13 cellular contexts compared by ENCODE assay signal in the genomic region with DNA sequence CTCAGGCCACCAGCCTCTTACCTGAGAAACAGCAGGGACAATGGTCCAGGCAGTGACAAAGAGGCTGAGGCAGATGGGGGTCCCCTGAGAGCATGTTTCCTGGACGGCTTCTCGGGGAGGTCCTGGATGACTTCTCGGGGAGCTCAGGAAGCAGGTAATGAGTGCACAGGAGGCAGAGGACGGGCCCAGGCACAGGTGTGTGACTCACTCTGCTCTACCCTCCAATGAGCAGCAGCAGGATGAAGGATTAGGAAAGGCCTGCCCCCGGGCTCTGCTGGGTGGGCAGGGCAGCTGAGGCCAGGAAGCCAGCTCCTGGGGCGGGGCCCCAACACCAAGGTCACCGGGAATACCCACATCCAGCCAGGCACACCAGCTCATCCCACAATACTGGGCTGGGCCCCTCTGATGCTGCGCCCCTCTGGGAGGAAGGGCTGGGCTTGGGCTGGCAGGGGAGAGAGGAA. TPM values are rescaled to one million over a fixed set of nuclear protein-coding genes. Genes with fewer than 3 reads are reported as not detected.
DNase-seq lines count a peak whose midpoint lies in the region; ATAC-seq, FAIRE-seq and TF ChIP-seq lines count a peak whose summit lies in the region.
"Had no signal": no experiment of that assay in that cellular context is flagged by ENCODE, and none has a peak within 500 bp of the region (broad histone marks: within the 10 kb centered on the region; RNA-seq: fewer than 3 reads in every experiment).

No MANE protein-coding gene starts in this region.

- H3K9me3 Mint-ChIP-seq in activated T-cell treated with anti-CD3 and anti-CD28 coated beads, Interleukin-2, amount 50 U/mL, for 72 hours = peaks cover 0 to 4% of the 10 kb centered on the region in 2 donors
- no peaks in the 10 kb centered on the region for H3K9me3 Mint-ChIP-seq in activated T-cell treated with anti-CD3 and anti-CD28 coated beads, Interleukin-2, amount 50 U/mL, for 4 hours
- no peaks in the 10 kb centered on the region for H3K9me3 Mint-ChIP-seq in WTC11
- H3K9me3 Mint-ChIP-seq: memory B cell had no signal

- intact Hi-C loops in kidney (cut with DNase I) = no loop called here

- H3K27ac Mint-ChIP-seq in activated T-cell treated with anti-CD3 and anti-CD28 coated beads, Interleukin-2, amount 50 U/mL, for 72 hours = no peak overlapping the region
- peak overlapping the region; percentile 56; the same call in 1 of the 2 replicates for H3K27ac Mint-ChIP-seq in WTC11
- H3K27ac Mint-ChIP-seq: memory B cell had no signal

- no peak overlapping the region for H3K4me3 Mint-ChIP-seq in activated T-cell treated with anti-CD3 and anti-CD28 coated beads, Interleukin-2, amount 50 U/mL, for 72 hours
- H3K4me3 Mint-ChIP-seq in activated T-cell treated with anti-CD3 and anti-CD28 coated beads, Interleukin-2, amount 50 U/mL, for 4 hours = no peak overlapping the region
- H3K4me3 Mint-ChIP-seq in WTC11 = no peak overlapping the region
- H3K4me3 Mint-ChIP-seq: memory B cell had no signal

- H3K4me3 ChIP-seq in kidney (ENCODE audit: low read length in 2 of 2) = no peak overlapping the region
- H3K4me3 ChIP-seq: heart right ventricle, testis had no signal

- CTCF ChIA-PET in WTC11 (lab: Charles Lee) = interaction anchor here (0.8 to 1.9 kb wide), 6 partner anchors 15 to 105 kb away, joined by 3 to 8 read pairs (median 4); no protein-coding TSS in a partner anchor

- H3K9ac ChIP-seq in kidney (ENCODE audit: low read length in 2 of 2) = no peak overlapping the region

- peaks cover 17% of the 10 kb centered on the region for H3K4me1 Mint-ChIP-seq in activated T-cell treated with anti-CD3 and anti-CD28 coated beads, Interleukin-2, amount 50 U/mL, for 72 hours (ENCODE audit: low read depth)
- H3K4me1 Mint-ChIP-seq in activated T-cell treated with anti-CD3 and anti-CD28 coated beads, Interleukin-2, amount 50 U/mL, for 4 hours (ENCODE audit: low read depth) = peaks cover 16% of the 10 kb centered on the region
- H3K4me1 Mint-ChIP-seq in WTC11 = peaks cover 33% of the 10 kb centered on the region

- no peak overlapping the region for H3K27ac ChIP-seq in kidney (ENCODE audit: low read depth in 2 of 2, low read length in 2 of 2)
- H3K27ac ChIP-seq: heart right ventricle, testis had no signal

- no peaks in the 10 kb centered on the region for H3K4me1 ChIP-seq in kidney (ENCODE audit: control insufficient read depth in 1 of 2, insufficient read depth in 1 of 2, low read depth in 1 of 2, low read length in 2 of 2)

- ATAC-seq in activated T-cell treated with anti-CD3 and anti-CD28 coated beads, Interleukin-2, amount 50 U/mL, for 72 hours (replicated peaks in 1 of 2) = peak; percentile 21 to 22
- ATAC-seq in activated T-cell treated with anti-CD3 and anti-CD28 coated beads, Interleukin-2, amount 50 U/mL, for 4 hours = no peak
- peak; percentile 90 for ATAC-seq in WTC11
- no peak for ATAC-seq in GM19452 (IDR thresholded peaks at IDR 0.05; ENCODE audit: unreplicated experiment)
- no peak for ATAC-seq in HG02763 (IDR thresholded peaks at IDR 0.05; ENCODE audit: unreplicated experiment)

- POLR2A ChIA-PET in WTC11 (lab: Charles Lee) = interaction anchor here (0.5 to 1.4 kb wide), 2 partner anchors 105 to 110 kb away, joined by 3 to 4 read pairs; a partner anchor contains a TSS

- no peaks in the 10 kb centered on the region for H3K9me3 ChIP-seq in kidney (ENCODE audit: control insufficient read depth in 1 of 2, low read length in 2 of 2)
- H3K9me3 ChIP-seq: heart right ventricle, testis had no signal

- H3K36me3 Mint-ChIP-seq in activated T-cell treated with anti-CD3 and anti-CD28 coated beads, Interleukin-2, amount 50 U/mL, for 72 hours (ENCODE audit: insufficient read depth in 2 of 2) = peaks cover 6 to 13% of the 10 kb centered on the region in 2 donors
- peaks cover 23% of the 10 kb centered on the region for H3K36me3 Mint-ChIP-seq in activated T-cell treated with anti-CD3 and anti-CD28 coated beads, Interleukin-2, amount 50 U/mL, for 4 hours (ENCODE audit: insufficient read depth)
- peaks cover 3% of the 10 kb centered on the region; the same call in 1 of the 2 replicates for H3K36me3 Mint-ChIP-seq in WTC11

- no peaks in the 10 kb centered on the region for H3K27me3 Mint-ChIP-seq in activated T-cell treated with anti-CD3 and anti-CD28 coated beads, Interleukin-2, amount 50 U/mL, for 72 hours (ENCODE audit: low read depth)
- H3K27me3 Mint-ChIP-seq in activated T-cell treated with anti-CD3 and anti-CD28 coated beads, Interleukin-2, amount 50 U/mL, for 4 hours (ENCODE audit: low read depth) = no peaks in the 10 kb centered on the region
- no peaks in the 10 kb centered on the region for H3K27me3 Mint-ChIP-seq in WTC11 (ENCODE audit: low read depth)
- H3K27me3 Mint-ChIP-seq: memory B cell had no signal

- peaks cover 3% of the 10 kb centered on the region in 2 donors for H3K36me3 ChIP-seq in kidney (ENCODE audit: control insufficient read depth in 1 of 2, insufficient read depth in 2 of 2, low read length in 2 of 2)

- DNase-seq in activated T-cell treated with anti-CD3 and anti-CD28 coated beads, Interleukin-2, amount 50 U/mL, for 72 hours = no peak
- no peak for DNase-seq in activated T-cell treated with anti-CD3 and anti-CD28 coated beads, Interleukin-2, amount 50 U/mL, for 4 hours
- DNase-seq in WTC11 (ENCODE audit: low spot score) = peak; percentile 44
- peak; percentile 89 for DNase-seq in kidney
- DNase-seq in stimulated activated CD8-positive, alpha-beta memory T cell treated with anti-CD3 and anti-CD28 coated beads, Interleukin-4, amount 100 ng/mL, for 48 hours = peak; percentile 21
- no peak for DNase-seq in Kasumi-1 (lab: John Stamatoyannopoulos, UW)
- DNase-seq: heart right ventricle, occipital lobe, OCI-M1, testis had no signal

- TF ChIP-seq CTCF in WTC11 (IDR thresholded peaks at IDR 0.05) (no peak), kidney (IDR thresholded peaks at IDR 0.05; ENCODE audit: borderline replicate concordance, extremely low read depth, insufficient read depth) (no peak)

- no peak for FAIRE-seq in kidney (lab: Jason Lieb, UNC)

TF ChIP-seq in WTC11, 78 proteins besides CTCF, POLR2A, EP300 and RAD21 (continues in another document):
- TF ChIP-seq, protein P1, sequence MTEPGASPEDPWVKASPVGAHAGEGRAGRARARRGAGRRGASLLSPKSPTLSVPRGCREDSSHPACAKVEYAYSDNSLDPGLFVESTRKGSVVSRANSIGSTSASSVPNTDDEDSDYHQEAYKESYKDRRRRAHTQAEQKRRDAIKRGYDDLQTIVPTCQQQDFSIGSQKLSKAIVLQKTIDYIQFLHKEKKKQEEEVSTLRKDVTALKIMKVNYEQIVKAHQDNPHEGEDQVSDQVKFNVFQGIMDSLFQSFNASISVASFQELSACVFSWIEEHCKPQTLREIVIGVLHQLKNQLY (CRISPR knock-in tag; IDR thresholded peaks at IDR 0.05) = no peak
- no peak for TF ChIP-seq OVOL2 (CRISPR knock-in tag; IDR thresholded peaks at IDR 0.05; ENCODE audit: borderline replicate concordance)
- TF ChIP-seq, protein P2, sequence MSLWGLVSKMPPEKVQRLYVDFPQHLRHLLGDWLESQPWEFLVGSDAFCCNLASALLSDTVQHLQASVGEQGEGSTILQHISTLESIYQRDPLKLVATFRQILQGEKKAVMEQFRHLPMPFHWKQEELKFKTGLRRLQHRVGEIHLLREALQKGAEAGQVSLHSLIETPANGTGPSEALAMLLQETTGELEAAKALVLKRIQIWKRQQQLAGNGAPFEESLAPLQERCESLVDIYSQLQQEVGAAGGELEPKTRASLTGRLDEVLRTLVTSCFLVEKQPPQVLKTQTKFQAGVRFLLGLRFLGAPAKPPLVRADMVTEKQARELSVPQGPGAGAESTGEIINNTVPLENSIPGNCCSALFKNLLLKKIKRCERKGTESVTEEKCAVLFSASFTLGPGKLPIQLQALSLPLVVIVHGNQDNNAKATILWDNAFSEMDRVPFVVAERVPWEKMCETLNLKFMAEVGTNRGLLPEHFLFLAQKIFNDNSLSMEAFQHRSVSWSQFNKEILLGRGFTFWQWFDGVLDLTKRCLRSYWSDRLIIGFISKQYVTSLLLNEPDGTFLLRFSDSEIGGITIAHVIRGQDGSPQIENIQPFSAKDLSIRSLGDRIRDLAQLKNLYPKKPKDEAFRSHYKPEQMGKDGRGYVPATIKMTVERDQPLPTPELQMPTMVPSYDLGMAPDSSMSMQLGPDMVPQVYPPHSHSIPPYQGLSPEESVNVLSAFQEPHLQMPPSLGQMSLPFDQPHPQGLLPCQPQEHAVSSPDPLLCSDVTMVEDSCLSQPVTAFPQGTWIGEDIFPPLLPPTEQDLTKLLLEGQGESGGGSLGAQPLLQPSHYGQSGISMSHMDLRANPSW (CRISPR knock-in tag; conservative IDR thresholded peaks at IDR 0.05; ENCODE audit: low read depth) = no peak

RNA-seq across cellular contexts. Expression of a gene that starts 17.2 kb away (rescaled TPM):
- under 1 TPM; 0.12 to 0.46 TPM for total RNA-seq in activated T-cell treated with anti-CD3 and anti-CD28 coated beads, Interleukin-2, amount 50 U/mL, for 72 hours
- total RNA-seq in activated T-cell treated with anti-CD3 and anti-CD28 coated beads, Interleukin-2, amount 50 U/mL, for 4 hours = 1 to 10 TPM in 2 of 3 donors, under 1 TPM in 1; 0.96 to 3.4 (median 1.3) TPM
- total RNA-seq in WTC11 (2021) (1.8 to 2.6 TPM (median 1.9 TPM) in 3 replicates), kidney (16.4 TPM)
- polyA plus RNA-seq in kidney (ENCODE audit: insufficient read depth, low read depth, low replicate concordance) = 2.4 TPM

RNA-seq across cellular contexts. Expression of a gene that starts 39.1 kb away (rescaled TPM):
- total RNA-seq in activated T-cell treated with anti-CD3 and anti-CD28 coated beads, Interleukin-2, amount 50 U/mL, for 72 hours = 10 to 100 TPM; 61.9 to 63.7 TPM
- 100 to 1,000 TPM in 1 of 3 donors, 10 to 100 TPM in 2; 91.5 to 103 (median 99.4) TPM for total RNA-seq in activated T-cell treated with anti-CD3 and anti-CD28 coated beads, Interleukin-2, amount 50 U/mL, for 4 hours
- total RNA-seq in WTC11 (2021) (108 to 112 TPM (median 110 TPM) in 3 replicates), kidney (71.7 TPM)
- polyA plus RNA-seq in kidney (ENCODE audit: insufficient read depth, low read depth, low replicate concordance) = 110 TPM

RNA-seq across cellular contexts. Expression of a gene that starts 42.2 kb away (rescaled TPM):
- total RNA-seq in activated T-cell treated with anti-CD3 and anti-CD28 coated beads, Interleukin-2, amount 50 U/mL, for 72 hours = 100 to 1,000 TPM; 147 to 163 TPM
- 100 to 1,000 TPM; 110 to 121 (median 114) TPM for total RNA-seq in activated T-cell treated with anti-CD3 and anti-CD28 coated beads, Interleukin-2, amount 50 U/mL, for 4 hours
- total RNA-seq in WTC11 (2021) = 201 to 245 TPM (median 228 TPM) in 3 replicates
- 172 TPM for total RNA-seq in kidney
- 906 TPM for polyA plus RNA-seq in kidney (ENCODE audit: insufficient read depth, low read depth, low replicate concordance)

Comparison
In these comparisons a context has a peak if more than half of its experiments do, and no peak if none do; other contexts are left out.
1. ATAC-seq: peak in activated T-cell treated with anti-CD3 and anti-CD28 coated beads, Interleukin-2, amount 50 U/mL, for 72 hours (2 of 2) and WTC11 (single experiment); none in activated T-cell treated with anti-CD3 and anti-CD28 coated beads, Interleukin-2, amount 50 U/mL, for 4 hours (0 of 2), GM19452 (single experiment) and HG02763 (single experiment).
2. DNase-seq: peak in WTC11 (single experiment), kidney (single experiment) and stimulated activated CD8-positive, alpha-beta memory T cell treated with anti-CD3 and anti-CD28 coated beads, Interleukin-4, amount 100 ng/mL, for 48 hours (single experiment); none in activated T-cell treated with anti-CD3 and anti-CD28 coated beads, Interleukin-2, amount 50 U/mL, for 72 hours (0 of 2), activated T-cell treated with anti-CD3 and anti-CD28 coated beads, Interleukin-2, amount 50 U/mL, for 4 hours (single experiment) and Kasumi-1 (0 of 2).